ENCODE assay signal across 8 cellular contexts in the genomic region with DNA sequence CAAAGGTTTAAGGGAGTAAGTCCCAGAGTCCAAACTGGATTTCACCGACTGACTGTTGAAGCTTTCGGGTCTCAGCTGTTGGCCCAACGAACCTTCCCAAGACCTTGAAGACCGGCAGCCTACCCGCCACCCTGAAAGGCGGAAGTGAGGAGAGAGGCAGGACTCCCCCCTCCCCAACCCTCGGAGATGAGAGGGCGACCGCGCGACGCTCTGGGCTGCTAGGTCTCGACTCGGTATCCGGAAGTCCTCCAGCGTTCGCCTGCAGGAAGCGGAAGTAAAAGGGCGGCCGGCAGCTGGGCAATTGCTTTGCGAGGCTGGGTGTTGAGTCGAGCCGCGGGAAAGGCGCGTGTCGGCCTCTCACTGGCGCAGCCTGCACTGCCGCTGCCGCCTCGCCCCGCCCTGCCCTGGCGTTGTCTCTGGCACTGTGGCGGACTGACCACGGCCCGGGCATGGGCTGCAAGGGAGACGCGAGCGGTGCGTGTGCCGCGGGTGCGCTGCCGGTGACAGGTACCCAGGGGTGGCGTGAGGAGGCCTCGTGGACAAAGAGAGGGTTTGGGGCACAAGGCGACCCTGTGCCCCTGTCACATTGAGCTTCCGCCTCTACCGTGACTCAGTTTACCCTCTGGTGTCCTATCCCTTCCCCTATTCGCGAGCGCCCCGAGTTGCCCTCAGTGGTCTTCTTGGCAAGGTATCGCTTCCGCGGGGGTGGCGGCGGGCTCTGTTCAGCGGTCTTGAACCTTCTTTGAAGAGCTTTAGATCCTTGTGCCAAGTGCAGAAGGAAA. TPM values are rescaled to one million over a fixed set of nuclear protein-coding genes. Genes with fewer than 3 reads are reported as not detected.
DNase-seq lines count a peak whose midpoint lies in the region; ATAC-seq, FAIRE-seq and TF ChIP-seq lines count a peak whose summit lies in the region.

A gene with protein sequence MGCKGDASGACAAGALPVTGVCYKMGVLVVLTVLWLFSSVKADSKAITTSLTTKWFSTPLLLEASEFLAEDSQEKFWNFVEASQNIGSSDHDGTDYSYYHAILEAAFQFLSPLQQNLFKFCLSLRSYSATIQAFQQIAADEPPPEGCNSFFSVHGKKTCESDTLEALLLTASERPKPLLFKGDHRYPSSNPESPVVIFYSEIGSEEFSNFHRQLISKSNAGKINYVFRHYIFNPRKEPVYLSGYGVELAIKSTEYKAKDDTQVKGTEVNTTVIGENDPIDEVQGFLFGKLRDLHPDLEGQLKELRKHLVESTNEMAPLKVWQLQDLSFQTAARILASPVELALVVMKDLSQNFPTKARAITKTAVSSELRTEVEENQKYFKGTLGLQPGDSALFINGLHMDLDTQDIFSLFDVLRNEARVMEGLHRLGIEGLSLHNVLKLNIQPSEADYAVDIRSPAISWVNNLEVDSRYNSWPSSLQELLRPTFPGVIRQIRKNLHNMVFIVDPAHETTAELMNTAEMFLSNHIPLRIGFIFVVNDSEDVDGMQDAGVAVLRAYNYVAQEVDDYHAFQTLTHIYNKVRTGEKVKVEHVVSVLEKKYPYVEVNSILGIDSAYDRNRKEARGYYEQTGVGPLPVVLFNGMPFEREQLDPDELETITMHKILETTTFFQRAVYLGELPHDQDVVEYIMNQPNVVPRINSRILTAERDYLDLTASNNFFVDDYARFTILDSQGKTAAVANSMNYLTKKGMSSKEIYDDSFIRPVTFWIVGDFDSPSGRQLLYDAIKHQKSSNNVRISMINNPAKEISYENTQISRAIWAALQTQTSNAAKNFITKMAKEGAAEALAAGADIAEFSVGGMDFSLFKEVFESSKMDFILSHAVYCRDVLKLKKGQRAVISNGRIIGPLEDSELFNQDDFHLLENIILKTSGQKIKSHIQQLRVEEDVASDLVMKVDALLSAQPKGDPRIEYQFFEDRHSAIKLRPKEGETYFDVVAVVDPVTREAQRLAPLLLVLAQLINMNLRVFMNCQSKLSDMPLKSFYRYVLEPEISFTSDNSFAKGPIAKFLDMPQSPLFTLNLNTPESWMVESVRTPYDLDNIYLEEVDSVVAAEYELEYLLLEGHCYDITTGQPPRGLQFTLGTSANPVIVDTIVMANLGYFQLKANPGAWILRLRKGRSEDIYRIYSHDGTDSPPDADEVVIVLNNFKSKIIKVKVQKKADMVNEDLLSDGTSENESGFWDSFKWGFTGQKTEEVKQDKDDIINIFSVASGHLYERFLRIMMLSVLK (N-terminal part only) (plus strand): TSS at position 292 of the 782 bp plus-strand sequence. CDS start 158 bp downstream, at position 450.

- peak within 1 kb of the TSS; percentile 92 to 99 for H3K4me3 Mint-ChIP-seq in activated T-cell treated with anti-CD3 and anti-CD28 coated beads, Interleukin-2, amount 50 U/mL, for 72 hours

- peaks cover 0 to 42% (median 13%) of the 10 kb centered on the region in 3 donors for H3K4me1 ChIP-seq in esophagus squamous epithelium

- peaks cover 44% of the 10 kb centered on the region for H3K4me1 Mint-ChIP-seq in activated T-cell treated with anti-CD3 and anti-CD28 coated beads, Interleukin-2, amount 50 U/mL, for 72 hours (ENCODE audit: low read depth)

- peaks cover 0 to 4% of the 10 kb centered on the region in 2 donors for H3K36me3 Mint-ChIP-seq in activated T-cell treated with anti-CD3 and anti-CD28 coated beads, Interleukin-2, amount 50 U/mL, for 72 hours (ENCODE audit: insufficient read depth in 2 of 2)

- TF ChIP-seq POLR2A in esophagus squamous epithelium (IDR thresholded peaks at IDR 0.05), result peak in 3 of 4 donors; percentile 63 to 90 (median 80)

- no peaks in the 10 kb centered on the region for H3K27me3 ChIP-seq in esophagus squamous epithelium

- H3K36me3 ChIP-seq in KOPT-K1 (ENCODE audit: insufficient read depth, low read length) (peaks cover 30% of the 10 kb centered on the region), esophagus squamous epithelium (peaks cover 0 to 12% (median 0%) of the 10 kb centered on the region in 3 donors)

- TF ChIP-seq CTCF in esophagus squamous epithelium (IDR thresholded peaks at IDR 0.05), result no peak

- H3K27me3 Mint-ChIP-seq in activated T-cell treated with anti-CD3 and anti-CD28 coated beads, Interleukin-2, amount 50 U/mL, for 72 hours (ENCODE audit: low read depth), result no peaks in the 10 kb centered on the region

- H3K9me3 Mint-ChIP-seq in activated T-cell treated with anti-CD3 and anti-CD28 coated beads, Interleukin-2, amount 50 U/mL, for 72 hours, result no peaks in the 10 kb centered on the region

- H3K9me3 ChIP-seq in KOPT-K1 (ENCODE audit: insufficient read depth, low read length, poor library complexity, severe bottlenecking) (no peaks in the 10 kb centered on the region), esophagus squamous epithelium (no peaks in the 10 kb centered on the region)

- FAIRE-seq in RCC 7860 (lab: Jason Lieb, UNC), result peak; percentile 85

- peak; percentile 94 for DNase-seq in DMS79 (lab: John Stamatoyannopoulos, UW)
- peak; percentile 93 for DNase-seq in RCC 7860 (ENCODE audit: low spot score)
- DNase-seq in activated T-cell treated with anti-CD3 and anti-CD28 coated beads, Interleukin-2, amount 50 U/mL, for 72 hours, result peak; percentile 92 to 96
- peak; percentile 71 for DNase-seq in esophagus squamous epithelium (lab: John Stamatoyannopoulos, UW)
- DNase-seq in myocyte (ENCODE audit: low read depth), result peak; percentile 97
- peak; percentile 88 to 93 for DNase-seq in stimulated activated CD8-positive, alpha-beta memory T cell treated with anti-CD3 and anti-CD28 coated beads, Interleukin-7, amount 100 ng/mL, for 48 hours (ENCODE audit: extremely low read depth in 1 of 2, low read depth in 1 of 2)

- 0% methylated on average over 13 to 14 of the region's 59 CpGs for WGBS in esophagus squamous epithelium, 2 donors

- ATAC-seq in GM21786 (IDR thresholded peaks at IDR 0.05; ENCODE audit: unreplicated experiment), result peak; percentile 95
- ATAC-seq in activated T-cell treated with anti-CD3 and anti-CD28 coated beads, Interleukin-2, amount 50 U/mL, for 72 hours (replicated peaks in 1 of 2), result peak; percentile 96 to 98

- H3K27ac ChIP-seq in KOPT-K1 (ENCODE audit: low read depth, low read length, poor library complexity, severe bottlenecking), result peak within 1 kb of the TSS; percentile 67
- peak within 1 kb of the TSS; percentile 74 to 90 (median 83) for H3K27ac ChIP-seq in esophagus squamous epithelium

- peak within 1 kb of the TSS; percentile 96 for H3K27ac Mint-ChIP-seq in activated T-cell treated with anti-CD3 and anti-CD28 coated beads, Interleukin-2, amount 50 U/mL, for 72 hours

- peak within 1 kb of the TSS; percentile 66 to 99 (median 90) for H3K4me3 ChIP-seq in esophagus squamous epithelium

- intact Hi-C loops in esophagus squamous epithelium (cut with DNase I), result no loop called here

RNA-seq across cellular contexts. Expression of the gene that starts here (rescaled TPM):
- total RNA-seq in activated T-cell treated with anti-CD3 and anti-CD28 coated beads, Interleukin-2, amount 50 U/mL, for 72 hours, result 10 to 100 TPM; 48.6 to 54.3 TPM
- total RNA-seq in esophagus squamous epithelium (10 to 100 TPM; 30.1 to 44.7 (median 42.1) TPM), myocyte (60.1 and 82.5 TPM in 2 replicates)
- polyA plus RNA-seq in myocyte (2012), result 26.8 TPM

Comparison
In these comparisons a context has a peak if more than half of its experiments do, and no peak if none do; other contexts are left out.
1. Peak in every context shown above with its lines: DNase-seq, ATAC-seq, H3K4me3 ChIP-seq and H3K27ac ChIP-seq.